Comparison of ENCODE assay signal across 20 cellular contexts in the genomic region with DNA sequence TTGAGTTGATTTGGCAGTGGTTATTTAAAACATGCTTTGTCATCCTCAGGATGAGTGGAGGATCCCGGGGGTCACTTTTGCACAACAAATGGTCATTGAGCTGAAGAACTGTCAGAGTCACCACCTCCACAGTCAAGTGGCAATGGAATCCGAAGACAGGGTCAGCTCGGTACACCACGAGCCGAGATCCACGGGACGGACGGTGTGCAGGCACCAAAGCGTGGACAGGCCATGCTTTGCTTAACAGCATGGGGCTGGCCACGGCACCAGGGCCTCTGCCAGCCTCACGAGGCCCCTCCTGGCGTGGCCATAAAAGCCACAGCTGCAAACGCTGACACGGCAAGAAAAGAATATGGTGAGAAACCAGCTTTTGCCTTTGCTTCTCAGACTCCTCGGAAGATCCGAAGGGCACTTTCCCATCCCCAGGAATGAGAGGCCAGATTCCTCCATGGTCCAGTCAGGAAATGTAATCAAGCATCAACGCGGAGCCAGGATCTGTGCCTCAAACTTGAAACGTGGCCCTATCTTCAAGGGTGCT.
"Had no signal": no experiment of that assay in that cellular context is flagged by ENCODE, and none has a peak within 500 bp of the region (broad histone marks: within the 10 kb centered on the region; RNA-seq: fewer than 3 reads in every experiment).

No MANE protein-coding gene starts in this region.

- H3K36me3 Mint-ChIP-seq: activated CD8-positive, alpha-beta memory T cell treated with anti-CD3 and anti-CD28 coated beads, Interleukin-2, amount 10 ng/mL, durations not matched to agents 7 days and 5 days; activated naive CD8-positive, alpha-beta T cell treated with anti-CD3 and anti-CD28 coated beads for 36 hours; stimulated activated memory B cell treated with anti-CD40 and anti-IgM and Interleukin-4, amounts not matched to agents 10 μg/mL and 1 μg/mL and 100 μg/mL, for 72 hours had no signal

- H3K4me1 ChIP-seq: ascending aorta had no signal

- FAIRE-seq: colon, endothelial cell of umbilical vein, frontal cortex, keratinocyte had no signal

- H3K9me3 ChIP-seq: ascending aorta, heart right ventricle, left lung, neutrophil had no signal

- H3K27ac ChIP-seq: ascending aorta, cardiac muscle cell, heart right ventricle, neutrophil had no signal

- H3K27me3 ChIP-seq: ascending aorta, cardiac muscle cell, neutrophil had no signal

- H3K4me1 Mint-ChIP-seq: activated CD8-positive, alpha-beta memory T cell treated with anti-CD3 and anti-CD28 coated beads, Interleukin-2, amount 10 ng/mL, durations not matched to agents 7 days and 5 days; stimulated activated memory B cell treated with anti-CD40 and anti-IgM and Interleukin-4, amounts not matched to agents 10 μg/mL and 1 μg/mL and 100 μg/mL, for 72 hours had no signal

- H3K27ac Mint-ChIP-seq: activated CD8-positive, alpha-beta memory T cell treated with anti-CD3 and anti-CD28 coated beads, Interleukin-2, amount 10 ng/mL, durations not matched to agents 7 days and 5 days; activated naive CD8-positive, alpha-beta T cell treated with anti-CD3 and anti-CD28 coated beads for 36 hours; stimulated activated memory B cell treated with anti-CD40 and anti-IgM and Interleukin-4, amounts not matched to agents 10 μg/mL and 1 μg/mL and 100 μg/mL, for 72 hours had no signal

- DNase-seq: activated CD4-positive, alpha-beta T cell treated with anti-CD3 and anti-CD28 coated beads, Interleukin-2, amount 50 U/mL, for 48 hours; activated CD8-positive, alpha-beta memory T cell treated with anti-CD3 and anti-CD28 coated beads, Interleukin-2, amount 10 ng/mL, durations not matched to agents 7 days and 5 days; activated effector memory CD4-positive, alpha-beta T cell treated with anti-CD3 and anti-CD28 coated beads, Interleukin-2, amount 50 U/mL, for 16 hours; activated naive CD8-positive, alpha-beta T cell treated with anti-CD3 and anti-CD28 coated beads for 36 hours; activated T-cell treated with anti-CD3 and anti-CD28 coated beads, Interleukin-2, amount 50 U/mL, for 4 hours; effector CD4-positive, alpha-beta T cell; heart right ventricle; left lung; mesendoderm; posterior cingulate gyrus; right cardiac atrium; substantia nigra had no signal

- H3K4me3 ChIP-seq: ascending aorta, cardiac muscle cell, heart right ventricle, left lung had no signal

- H3K36me3 ChIP-seq: ascending aorta, cardiac muscle cell, heart right ventricle, left lung, neutrophil had no signal

- H3K4me3 Mint-ChIP-seq: activated CD8-positive, alpha-beta memory T cell treated with anti-CD3 and anti-CD28 coated beads, Interleukin-2, amount 10 ng/mL, durations not matched to agents 7 days and 5 days; activated naive CD8-positive, alpha-beta T cell treated with anti-CD3 and anti-CD28 coated beads for 36 hours; activated T-cell treated with anti-CD3 and anti-CD28 coated beads, Interleukin-2, amount 50 U/mL, for 4 hours; stimulated activated memory B cell treated with anti-CD40 and anti-IgM and Interleukin-4, amounts not matched to agents 10 μg/mL and 1 μg/mL and 100 μg/mL, for 72 hours had no signal

- H3K9me3 Mint-ChIP-seq: activated naive CD8-positive, alpha-beta T cell treated with anti-CD3 and anti-CD28 coated beads for 36 hours; activated T-cell treated with anti-CD3 and anti-CD28 coated beads, Interleukin-2, amount 50 U/mL, for 4 hours; stimulated activated memory B cell treated with anti-CD40 and anti-IgM and Interleukin-4, amounts not matched to agents 10 μg/mL and 1 μg/mL and 100 μg/mL, for 72 hours had no signal
